In the genomic region with DNA sequence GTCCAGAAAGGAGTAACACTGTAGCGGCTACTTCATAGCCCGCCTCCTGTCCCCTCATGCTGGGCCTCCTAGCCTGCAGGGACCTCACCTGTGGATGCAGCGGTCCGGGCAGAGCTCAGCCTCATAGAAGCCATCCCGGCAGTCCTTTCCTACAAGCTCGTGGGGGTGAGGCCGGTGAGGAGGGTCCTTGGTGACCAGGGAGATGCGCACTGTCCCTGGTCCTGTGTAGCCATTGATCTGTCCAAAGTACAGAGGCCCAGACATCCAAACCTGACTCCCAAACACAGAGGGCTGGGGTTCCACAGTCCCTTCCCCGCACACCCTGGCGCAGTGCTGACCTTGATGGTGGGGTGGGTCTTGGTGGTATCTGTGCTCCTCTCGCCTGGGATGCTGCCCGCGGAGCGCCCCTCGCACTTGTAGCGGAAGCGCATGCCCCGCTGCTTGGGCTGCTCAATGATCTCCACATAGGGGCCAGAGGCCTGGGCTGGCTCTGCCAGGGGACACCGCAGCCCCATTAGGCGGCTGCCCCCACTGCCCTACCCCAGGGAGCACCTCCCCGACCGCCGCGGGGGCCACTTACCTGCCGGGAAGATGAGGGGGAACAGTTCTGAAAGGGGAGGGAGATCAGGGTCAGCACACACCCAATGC, we compare ENCODE assay signal across 10 cellular contexts. TPM values are rescaled to one million over a fixed set of nuclear protein-coding genes. Genes with fewer than 3 reads are reported as not detected.
DNase-seq lines count a peak whose midpoint lies in the region; ATAC-seq, FAIRE-seq and TF ChIP-seq lines count a peak whose summit lies in the region.
"Had no signal": no experiment of that assay in that cellular context is flagged by ENCODE, and none has a peak within 500 bp of the region (broad histone marks: within the 10 kb centered on the region; RNA-seq: fewer than 3 reads in every experiment).

No MANE protein-coding gene starts in this region.

- peaks cover 50% of the 10 kb centered on the region for H3K4me1 Mint-ChIP-seq in activated CD4-positive, alpha-beta T cell treated with anti-CD3 and anti-CD28 coated beads for 36 hours

- H3K27ac ChIP-seq in ascending aorta (peak overlapping the region; percentile 98), HepG2 (ENCODE audit: extremely low read length, insufficient read depth, low read length) (peak overlapping the region; percentile 69), thymus (ENCODE audit: low read depth) (peak overlapping the region; percentile 90)

- peak in 1 of 2 experiments; percentile 39; a peak in 1 of 4 replicates for TF ChIP-seq POLR2A in HepG2 (IDR thresholded peaks at IDR 0.05; ENCODE audit: insufficient read depth in 1 of 2, low read depth in 2 of 2, low read length in 2 of 2)

- peak overlapping the region; percentile 83 for H3K27ac Mint-ChIP-seq in activated CD4-positive, alpha-beta T cell treated with anti-CD3 and anti-CD28 coated beads for 36 hours

- H3K9me3 ChIP-seq in ascending aorta (no peaks in the 10 kb centered on the region), HepG2 (ENCODE audit: low read length) (no peaks in the 10 kb centered on the region), thymus (ENCODE audit: control insufficient read depth) (no peaks in the 10 kb centered on the region)

- H3K4me2 ChIP-seq in HepG2 (ENCODE audit: low read depth, low read length): peak overlapping the region; percentile 87

- H3K9me3 Mint-ChIP-seq in activated CD4-positive, alpha-beta T cell treated with anti-CD3 and anti-CD28 coated beads for 36 hours (ENCODE audit: low read depth): no peaks in the 10 kb centered on the region

- H3K27me3 ChIP-seq in ascending aorta (no peaks in the 10 kb centered on the region), HepG2 (ENCODE audit: control insufficient read depth in 1 of 2, insufficient read depth in 2 of 2, low read length in 2 of 2) (no peaks in the 10 kb centered on the region; a peak in 1 of 5 replicates), thymus (ENCODE audit: control insufficient read depth, insufficient read depth) (no peaks in the 10 kb centered on the region)

- no peak for ATAC-seq in activated CD4-positive, alpha-beta T cell treated with anti-CD3 and anti-CD28 coated beads for 36 hours
- ATAC-seq in HepG2: peak; percentile 55
- ATAC-seq in HG02763 (IDR thresholded peaks at IDR 0.05; ENCODE audit: unreplicated experiment): no peak
- ATAC-seq in GM21723 (IDR thresholded peaks at IDR 0.05; ENCODE audit: unreplicated experiment): no peak

- no TSS peak for BruUV-seq in HepG2 (replicated peaks; lab: Mats Ljungman, UMichigan)

- H4K20me1 ChIP-seq in HepG2 (ENCODE audit: insufficient read depth, low read length): peaks cover 4% of the 10 kb centered on the region; the same call in 1 of the 2 replicates

- 21% methylated on average over 10 of the region's 25 CpGs for WGBS in HepG2 (ENCODE audit: low lambda C conversion rate)
- WGBS in thymus: 75% methylated on average over 25 of the region's 25 CpGs

- in situ Hi-C loops in HepG2 (cut with HindIII; ENCODE audit: extremely low pct_ligation_motif_present, low pct_unique_long_range_greater_than_20kb): no loop called here

- TF ChIP-seq EP300 in HepG2 (IDR thresholded peaks at IDR 0.05; ENCODE audit: low read depth in 2 of 2, low read length in 2 of 2) (no peak), HepG2 (CRISPR knock-in tag; IDR thresholded peaks at IDR 0.05; ENCODE audit: borderline replicate concordance) (no peak)

- peak overlapping the region; percentile 91 for H3K9ac ChIP-seq in HepG2 (ENCODE audit: insufficient read depth, low read depth, low read length)

- H3K27me3 Mint-ChIP-seq in activated CD4-positive, alpha-beta T cell treated with anti-CD3 and anti-CD28 coated beads for 36 hours: no peaks in the 10 kb centered on the region

- H3K79me2 ChIP-seq in HepG2 (ENCODE audit: insufficient read depth, low read length): peaks cover 14% of the 10 kb centered on the region

- DNase-seq in activated CD4-positive, alpha-beta T cell treated with anti-CD3 and anti-CD28 coated beads for 36 hours: peak; percentile 17
- DNase-seq in activated CD4-positive, alpha-beta T cell treated with anti-CD3 and anti-CD28 coated beads for 1 hour: no peak
- DNase-seq in ascending aorta (ENCODE audit: low spot score in 2 of 2) (no peak), HepG2 (ENCODE audit: low spot score) (no peak), GM19238 (ENCODE audit: insufficient read length, low spot score) (no peak)
- DNase-seq: COR-L47 had no signal

- POLR2A ChIA-PET in activated CD4-positive, alpha-beta T cell treated with anti-CD3 and anti-CD28 coated beads for 36 hours (lab: Charles Lee): interaction anchor here (0.8 kb wide), 1 partner anchor 228 kb away, joined by 4 read pairs; no protein-coding TSS in a partner anchor
- POLR2A ChIA-PET in HepG2 (lab: Yijun Ruan, JAX): interaction anchor here (1.4 to 3.6 kb wide), 5 partner anchors 9 to 52 kb away, joined by 3 to 17 read pairs (median 13); a partner anchor contains a TSS

- TF ChIP-seq CTCF in ascending aorta (IDR thresholded peaks at IDR 0.05): no peak
- TF ChIP-seq CTCF in HepG2 (CRISPR knock-in tag; IDR thresholded peaks at IDR 0.05): no peak

- H3K36me3 Mint-ChIP-seq in activated CD4-positive, alpha-beta T cell treated with anti-CD3 and anti-CD28 coated beads for 36 hours (ENCODE audit: low read depth): peaks cover 51% of the 10 kb centered on the region

- H3K4me3 ChIP-seq in ascending aorta: peak overlapping the region; percentile 95 to 99
- peak overlapping the region; percentile 81 to 94 (median 88) for H3K4me3 ChIP-seq in HepG2 (replicated peaks in 1 of 3; ENCODE audit: insufficient read depth in 1 of 3, low read depth in 2 of 3, low read length in 3 of 3)
- peak overlapping the region; percentile 97 for H3K4me3 ChIP-seq in thymus (ENCODE audit: low read length)

- TF ChIP-seq RAD21 in HepG2 (CRISPR knock-in tag; IDR thresholded peaks at IDR 0.05): no peak

- intact Hi-C loops in activated CD4-positive, alpha-beta T cell treated with anti-CD3 and anti-CD28 coated beads for 36 hours (cut with DNase I, micrococcal nuclease): loop anchor here (1.0 to 5.0 kb wide), 7 partner anchors 8 to 239 kb away; a partner anchor contains a TSS
- intact Hi-C loops in ascending aorta (cut with DNase I) (loop anchor here (1.0 to 10.0 kb wide), 5 partner anchors 8 to 617 kb away; a partner anchor contains a TSS), HepG2 (cut with micrococcal nuclease; ENCODE audit: unreplicated experiment) (no loop called here)

- CTCF ChIA-PET in activated CD4-positive, alpha-beta T cell treated with anti-CD3 and anti-CD28 coated beads for 36 hours (lab: Charles Lee): no interaction called here
- CTCF ChIA-PET in HepG2 (lab: Yijun Ruan, JAX; ENCODE audit: low intra/inter-chr PET ratio, low total read pairs): no interaction called here

- H2AFZ ChIP-seq in HepG2 (ENCODE audit: low read length): no peak overlapping the region

- H3K36me3 ChIP-seq in ascending aorta (peaks cover 43 to 48% of the 10 kb centered on the region in 2 donors), HepG2 (replicated peaks in 1 of 2; ENCODE audit: control insufficient read depth in 1 of 2, insufficient read depth in 2 of 2, low read length in 2 of 2) (peaks cover 25 to 36% of the 10 kb centered on the region in 2 experiments), thymus (ENCODE audit: control insufficient read depth, insufficient read depth) (peaks cover 49% of the 10 kb centered on the region)

- FAIRE-seq in HepG2 (lab: Jason Lieb, UNC): no peak
- FAIRE-seq: islet of Langerhans had no signal

- H3K4me1 ChIP-seq in ascending aorta: peaks cover 11 to 32% of the 10 kb centered on the region in 2 donors
- H3K4me1 ChIP-seq in HepG2 (ENCODE audit: insufficient read depth, low read length): peaks cover 10% of the 10 kb centered on the region
- peaks cover 9% of the 10 kb centered on the region for H3K4me1 ChIP-seq in thymus (ENCODE audit: control insufficient read depth, insufficient read depth, low read length)

- peak overlapping the region; percentile 83 for H3K4me3 Mint-ChIP-seq in activated CD4-positive, alpha-beta T cell treated with anti-CD3 and anti-CD28 coated beads for 36 hours

RNA-seq across cellular contexts. Expression of a gene that starts 1.0 kb away (rescaled TPM):
- 100 to 1,000 TPM in 1 of 2 experiments, 10 to 100 TPM in 1; 76.9 to 109 TPM for total RNA-seq in activated CD4-positive, alpha-beta T cell treated with anti-CD3 and anti-CD28 coated beads for 36 hours
- total RNA-seq in ascending aorta (115 TPM), HepG2 (2016; rRNA removed; fragmentation: Illumina TruSeq; extraction: Trizol) (18.7 and 21.4 TPM in 2 replicates)
- 13.2 and 15.2 TPM in 2 replicates for total RNA-seq in HepG2 (2016; cell fraction: cytosol; rRNA removed; fragmentation: Illumina TruSeq; extraction: Trizol; ENCODE audit: low read depth)
- total RNA-seq in HepG2 (2016; cell fraction: insoluble cytoplasmic fraction; rRNA removed; fragmentation: Illumina TruSeq; extraction: Trizol): 18.1 and 22.6 TPM in 2 replicates
- 29.5 and 31.1 TPM in 2 replicates for total RNA-seq in HepG2 (2016; cell fraction: membrane; rRNA removed; fragmentation: Illumina TruSeq; extraction: Trizol)
- 22.2 and 24.4 TPM in 2 replicates for total RNA-seq in HepG2 (2016; cell fraction: nucleus; rRNA removed; fragmentation: Illumina TruSeq; extraction: Trizol)
- polyA plus RNA-seq in HepG2 (2011; rRNA removed) (40.5 and 51.0 TPM in 2 replicates), thymus (41.9 TPM)
- 17.1 and 18.5 TPM in 2 replicates for polyA plus RNA-seq in HepG2 (2011; cell fraction: cytosol; rRNA removed)
- polyA plus RNA-seq in HepG2 (2011; cell fraction: nucleus; rRNA removed): 130 and 135 TPM in 2 replicates
- polyA plus RNA-seq in HepG2 (2012): 35.3 and 47.6 TPM in 2 replicates
- 18.5 and 18.9 TPM in 2 replicates for polyA plus RNA-seq in HepG2 (2016; cell fraction: cytosol; fragmentation: Illumina TruSeq; extraction: Trizol; ENCODE audit: low read depth)
- polyA plus RNA-seq in HepG2 (2016; cell fraction: insoluble cytoplasmic fraction; fragmentation: Illumina TruSeq; extraction: Trizol; ENCODE audit: low read depth): 29.6 and 39.8 TPM in 2 replicates
- 31.6 and 34.3 TPM in 2 replicates for polyA plus RNA-seq in HepG2 (2016; cell fraction: membrane; fragmentation: Illumina TruSeq; extraction: Trizol; ENCODE audit: low read depth)
- 67.4 and 71.3 TPM in 2 replicates for polyA plus RNA-seq in HepG2 (2016; cell fraction: nucleus; fragmentation: Illumina TruSeq; extraction: Trizol; ENCODE audit: insufficient read depth, low read depth)
- polyA minus RNA-seq in HepG2 (2011; rRNA and poly(A)+ RNA removed; ENCODE audit: low replicate concordance): 44.8 and 56.8 TPM in 2 replicates
- 19.2 and 21.1 TPM in 2 replicates for polyA minus RNA-seq in HepG2 (2011; cell fraction: cytosol; rRNA and poly(A)+ RNA removed)
- 31.7 and 34.9 TPM in 2 replicates for polyA minus RNA-seq in HepG2 (2011; cell fraction: nucleus; rRNA and poly(A)+ RNA removed)

RNA-seq across cellular contexts. Expression of a gene that starts 23.8 kb away (rescaled TPM):
- 100 to 1,000 TPM; 181 to 202 TPM for total RNA-seq in activated CD4-positive, alpha-beta T cell treated with anti-CD3 and anti-CD28 coated beads for 36 hours
- total RNA-seq in ascending aorta: 145 TPM
- total RNA-seq in HepG2 (2016; rRNA removed; fragmentation: Illumina TruSeq; extraction: Trizol): 5.4 and 5.8 TPM in 2 replicates
- total RNA-seq in HepG2 (2016; cell fraction: cytosol; rRNA removed; fragmentation: Illumina TruSeq; extraction: Trizol; ENCODE audit: low read depth): 2.4 and 2.5 TPM in 2 replicates
- total RNA-seq in HepG2 (2016; cell fraction: insoluble cytoplasmic fraction; rRNA removed; fragmentation: Illumina TruSeq; extraction: Trizol): 5.0 and 7.9 TPM in 2 replicates
- 5.1 and 6.5 TPM in 2 replicates for total RNA-seq in HepG2 (2016; cell fraction: membrane; rRNA removed; fragmentation: Illumina TruSeq; extraction: Trizol)
- total RNA-seq in HepG2 (2016; cell fraction: nucleus; rRNA removed; fragmentation: Illumina TruSeq; extraction: Trizol): 4.5 and 6.8 TPM in 2 replicates
- 7.7 and 9.1 TPM in 2 replicates for polyA plus RNA-seq in HepG2 (2011; rRNA removed)
- 4.1 and 8.2 TPM in 2 replicates for polyA plus RNA-seq in HepG2 (2011; cell fraction: cytosol; rRNA removed)
- 29.6 and 37.0 TPM in 2 replicates for polyA plus RNA-seq in HepG2 (2011; cell fraction: nucleus; rRNA removed)
- 4.6 and 5.8 TPM in 2 replicates for polyA plus RNA-seq in HepG2 (2012)
- polyA plus RNA-seq in HepG2 (2016; cell fraction: cytosol; fragmentation: Illumina TruSeq; extraction: Trizol; ENCODE audit: low read depth): 2.6 and 2.8 TPM in 2 replicates
- polyA plus RNA-seq in HepG2 (2016; cell fraction: insoluble cytoplasmic fraction; fragmentation: Illumina TruSeq; extraction: Trizol; ENCODE audit: low read depth): 4.1 and 5.0 TPM in 2 replicates
- polyA plus RNA-seq in HepG2 (2016; cell fraction: membrane; fragmentation: Illumina TruSeq; extraction: Trizol; ENCODE audit: low read depth): 4.4 and 5.1 TPM in 2 replicates
- polyA plus RNA-seq in HepG2 (2016; cell fraction: nucleus; fragmentation: Illumina TruSeq; extraction: Trizol; ENCODE audit: insufficient read depth, low read depth): 10.2 and 11.1 TPM in 2 replicates
- 33.6 and 36.0 TPM in 2 replicates for polyA minus RNA-seq in HepG2 (2011; rRNA and poly(A)+ RNA removed; ENCODE audit: low replicate concordance)
- 9.0 and 11.6 TPM in 2 replicates for polyA minus RNA-seq in HepG2 (2011; cell fraction: cytosol; rRNA and poly(A)+ RNA removed)
- 6.8 and 10.8 TPM in 2 replicates for polyA minus RNA-seq in HepG2 (2011; cell fraction: nucleus; rRNA and poly(A)+ RNA removed)
- polyA plus RNA-seq in thymus: 153 TPM

RNA-seq across cellular contexts. Expression of a gene that starts 46.1 kb away (rescaled TPM):
- 10 to 100 TPM; 27.9 to 30.7 TPM for total RNA-seq in activated CD4-positive, alpha-beta T cell treated with anti-CD3 and anti-CD28 coated beads for 36 hours
- total RNA-seq in ascending aorta (181 TPM), HepG2 (2016; rRNA removed; fragmentation: Illumina TruSeq; extraction: Trizol) (14.5 and 23.0 TPM in 2 replicates)
- 8.5 and 8.7 TPM in 2 replicates for total RNA-seq in HepG2 (2016; cell fraction: cytosol; rRNA removed; fragmentation: Illumina TruSeq; extraction: Trizol; ENCODE audit: low read depth)
- total RNA-seq in HepG2 (2016; cell fraction: insoluble cytoplasmic fraction; rRNA removed; fragmentation: Illumina TruSeq; extraction: Trizol): 12.2 and 22.7 TPM in 2 replicates
- total RNA-seq in HepG2 (2016; cell fraction: membrane; rRNA removed; fragmentation: Illumina TruSeq; extraction: Trizol): 9.3 and 9.7 TPM in 2 replicates
- 26.0 and 33.8 TPM in 2 replicates for total RNA-seq in HepG2 (2016; cell fraction: nucleus; rRNA removed; fragmentation: Illumina TruSeq; extraction: Trizol)
- polyA plus RNA-seq in HepG2 (2011; rRNA removed) (16.2 and 23.1 TPM in 2 replicates), thymus (23.4 TPM)
- 12.7 and 17.1 TPM in 2 replicates for polyA plus RNA-seq in HepG2 (2011; cell fraction: cytosol; rRNA removed)
- 99.5 and 123 TPM in 2 replicates for polyA plus RNA-seq in HepG2 (2011; cell fraction: nucleus; rRNA removed)
- polyA plus RNA-seq in HepG2 (2012): 14.4 and 24.5 TPM in 2 replicates
- polyA plus RNA-seq in HepG2 (2016; cell fraction: cytosol; fragmentation: Illumina TruSeq; extraction: Trizol; ENCODE audit: low read depth): 4.3 and 4.9 TPM in 2 replicates
- 14.3 and 21.7 TPM in 2 replicates for polyA plus RNA-seq in HepG2 (2016; cell fraction: insoluble cytoplasmic fraction; fragmentation: Illumina TruSeq; extraction: Trizol; ENCODE audit: low read depth)
- polyA plus RNA-seq in HepG2 (2016; cell fraction: membrane; fragmentation: Illumina TruSeq; extraction: Trizol; ENCODE audit: low read depth): 5.8 and 6.9 TPM in 2 replicates
- polyA plus RNA-seq in HepG2 (2016; cell fraction: nucleus; fragmentation: Illumina TruSeq; extraction: Trizol; ENCODE audit: insufficient read depth, low read depth): 68.2 and 73.5 TPM in 2 replicates
- 35.6 and 67.6 TPM in 2 replicates for polyA minus RNA-seq in HepG2 (2011; rRNA and poly(A)+ RNA removed; ENCODE audit: low replicate concordance)
- polyA minus RNA-seq in HepG2 (2011; cell fraction: cytosol; rRNA and poly(A)+ RNA removed): 23.3 and 27.8 TPM in 2 replicates
- 32.3 and 32.8 TPM in 2 replicates for polyA minus RNA-seq in HepG2 (2011; cell fraction: nucleus; rRNA and poly(A)+ RNA removed)

RNA-seq across cellular contexts. Expression of a gene that starts 47.7 kb away (rescaled TPM):
- 10 to 100 TPM; 47.4 to 54.3 TPM for total RNA-seq in activated CD4-positive, alpha-beta T cell treated with anti-CD3 and anti-CD28 coated beads for 36 hours
- total RNA-seq in ascending aorta (121 TPM), HepG2 (2016; rRNA removed; fragmentation: Illumina TruSeq; extraction: Trizol) (35.6 and 51.5 TPM in 2 replicates)
- total RNA-seq in HepG2 (2016; cell fraction: cytosol; rRNA removed; fragmentation: Illumina TruSeq; extraction: Trizol; ENCODE audit: low read depth): 9.8 and 11.0 TPM in 2 replicates
- 28.4 and 51.3 TPM in 2 replicates for total RNA-seq in HepG2 (2016; cell fraction: insoluble cytoplasmic fraction; rRNA removed; fragmentation: Illumina TruSeq; extraction: Trizol)
- 23.9 and 24.4 TPM in 2 replicates for total RNA-seq in HepG2 (2016; cell fraction: membrane; rRNA removed; fragmentation: Illumina TruSeq; extraction: Trizol)
- 38.3 and 44.6 TPM in 2 replicates for total RNA-seq in HepG2 (2016; cell fraction: nucleus; rRNA removed; fragmentation: Illumina TruSeq; extraction: Trizol)
- polyA plus RNA-seq in HepG2 (2011; rRNA removed) (35.9 and 54.6 TPM in 2 replicates), thymus (61.0 TPM)
- 29.9 and 43.3 TPM in 2 replicates for polyA plus RNA-seq in HepG2 (2011; cell fraction: cytosol; rRNA removed)
- polyA plus RNA-seq in HepG2 (2011; cell fraction: nucleus; rRNA removed): 105 and 109 TPM in 2 replicates
- polyA plus RNA-seq in HepG2 (2012): 41.6 and 47.6 TPM in 2 replicates
- 10.0 and 10.8 TPM in 2 replicates for polyA plus RNA-seq in HepG2 (2016; cell fraction: cytosol; fragmentation: Illumina TruSeq; extraction: Trizol; ENCODE audit: low read depth)
- polyA plus RNA-seq in HepG2 (2016; cell fraction: insoluble cytoplasmic fraction; fragmentation: Illumina TruSeq; extraction: Trizol; ENCODE audit: low read depth): 43.2 and 55.5 TPM in 2 replicates
- polyA plus RNA-seq in HepG2 (2016; cell fraction: membrane; fragmentation: Illumina TruSeq; extraction: Trizol; ENCODE audit: low read depth): 24.5 and 29.1 TPM in 2 replicates
- 98.1 and 107 TPM in 2 replicates for polyA plus RNA-seq in HepG2 (2016; cell fraction: nucleus; fragmentation: Illumina TruSeq; extraction: Trizol; ENCODE audit: insufficient read depth, low read depth)
- polyA minus RNA-seq in HepG2 (2011; rRNA and poly(A)+ RNA removed; ENCODE audit: low replicate concordance): 59.8 and 117 TPM in 2 replicates
- polyA minus RNA-seq in HepG2 (2011; cell fraction: cytosol; rRNA and poly(A)+ RNA removed): 35.9 and 41.2 TPM in 2 replicates
- polyA minus RNA-seq in HepG2 (2011; cell fraction: nucleus; rRNA and poly(A)+ RNA removed): 61.7 and 76.1 TPM in 2 replicates

RNA-seq across cellular contexts. Expression of a gene that starts 50.3 kb away (rescaled TPM):
- total RNA-seq in activated CD4-positive, alpha-beta T cell treated with anti-CD3 and anti-CD28 coated beads for 36 hours: 10 to 100 TPM; 56.5 to 65.1 TPM
- total RNA-seq in ascending aorta (31.0 TPM), HepG2 (2016; rRNA removed; fragmentation: Illumina TruSeq; extraction: Trizol) (45.4 and 48.3 TPM in 2 replicates)
- 8.5 and 8.6 TPM in 2 replicates for total RNA-seq in HepG2 (2016; cell fraction: cytosol; rRNA removed; fragmentation: Illumina TruSeq; extraction: Trizol; ENCODE audit: low read depth)
- 45.1 and 48.4 TPM in 2 replicates for total RNA-seq in HepG2 (2016; cell fraction: insoluble cytoplasmic fraction; rRNA removed; fragmentation: Illumina TruSeq; extraction: Trizol)
- 17.0 and 19.2 TPM in 2 replicates for total RNA-seq in HepG2 (2016; cell fraction: membrane; rRNA removed; fragmentation: Illumina TruSeq; extraction: Trizol)
- 28.1 and 30.8 TPM in 2 replicates for total RNA-seq in HepG2 (2016; cell fraction: nucleus; rRNA removed; fragmentation: Illumina TruSeq; extraction: Trizol)
- polyA plus RNA-seq in HepG2 (2011; rRNA removed) (34.4 and 35.2 TPM in 2 replicates), thymus (104 TPM)
- 21.9 and 28.4 TPM in 2 replicates for polyA plus RNA-seq in HepG2 (2011; cell fraction: cytosol; rRNA removed)
- polyA plus RNA-seq in HepG2 (2011; cell fraction: nucleus; rRNA removed): 53.3 and 53.6 TPM in 2 replicates
- polyA plus RNA-seq in HepG2 (2012): 19.9 and 22.4 TPM in 2 replicates
- polyA plus RNA-seq in HepG2 (2016; cell fraction: cytosol; fragmentation: Illumina TruSeq; extraction: Trizol; ENCODE audit: low read depth): 5.2 and 5.8 TPM in 2 replicates
- 41.7 and 50.6 TPM in 2 replicates for polyA plus RNA-seq in HepG2 (2016; cell fraction: insoluble cytoplasmic fraction; fragmentation: Illumina TruSeq; extraction: Trizol; ENCODE audit: low read depth)
- 9.1 and 12.0 TPM in 2 replicates for polyA plus RNA-seq in HepG2 (2016; cell fraction: membrane; fragmentation: Illumina TruSeq; extraction: Trizol; ENCODE audit: low read depth)
- 60.8 and 65.4 TPM in 2 replicates for polyA plus RNA-seq in HepG2 (2016; cell fraction: nucleus; fragmentation: Illumina TruSeq; extraction: Trizol; ENCODE audit: insufficient read depth, low read depth)
- polyA minus RNA-seq in HepG2 (2011; rRNA and poly(A)+ RNA removed; ENCODE audit: low replicate concordance): 78.3 and 126 TPM in 2 replicates
- 15.4 and 16.3 TPM in 2 replicates for polyA minus RNA-seq in HepG2 (2011; cell fraction: cytosol; rRNA and poly(A)+ RNA removed)
- polyA minus RNA-seq in HepG2 (2011; cell fraction: nucleus; rRNA and poly(A)+ RNA removed): 39.5 and 44.1 TPM in 2 replicates

Comparison
In these comparisons a context has a peak if more than half of its experiments do, and no peak if none do; other contexts are left out.
1. RNA of a gene that starts 23.8 kb away (total RNA-seq): 181 to 202 TPM in activated CD4-positive, alpha-beta T cell treated with anti-CD3 and anti-CD28 coated beads for 36 hours and 145 TPM in ascending aorta (single experiment); 2.4 to 7.9 TPM in HepG2; every median in the first group is over 10 times any median in the second.
2. Peak in every context shown above with its lines, with median percentiles within 50 percentile points of each other: H3K27ac ChIP-seq and H3K4me3 ChIP-seq.